ENCODE assay signal across 2 cellular contexts in genomic region chr3:119295816-119296484, GRCh38.
TF ChIP-seq lines count a peak whose summit lies in the region.

No MANE protein-coding gene starts in this region.

TF ChIP-seq in WTC11, 78 proteins besides CTCF, POLR2A, EP300 and RAD21 (continued from another document):
- TF ChIP-seq, protein P1, sequence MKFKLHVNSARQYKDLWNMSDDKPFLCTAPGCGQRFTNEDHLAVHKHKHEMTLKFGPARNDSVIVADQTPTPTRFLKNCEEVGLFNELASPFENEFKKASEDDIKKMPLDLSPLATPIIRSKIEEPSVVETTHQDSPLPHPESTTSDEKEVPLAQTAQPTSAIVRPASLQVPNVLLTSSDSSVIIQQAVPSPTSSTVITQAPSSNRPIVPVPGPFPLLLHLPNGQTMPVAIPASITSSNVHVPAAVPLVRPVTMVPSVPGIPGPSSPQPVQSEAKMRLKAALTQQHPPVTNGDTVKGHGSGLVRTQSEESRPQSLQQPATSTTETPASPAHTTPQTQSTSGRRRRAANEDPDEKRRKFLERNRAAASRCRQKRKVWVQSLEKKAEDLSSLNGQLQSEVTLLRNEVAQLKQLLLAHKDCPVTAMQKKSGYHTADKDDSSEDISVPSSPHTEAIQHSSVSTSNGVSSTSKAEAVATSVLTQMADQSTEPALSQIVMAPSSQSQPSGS (CRISPR knock-in tag; IDR thresholded peaks at IDR 0.05; ENCODE audit: borderline replicate concordance, low read depth) = no peak
- no peak for TF ChIP-seq IRF1 (CRISPR knock-in tag; IDR thresholded peaks at IDR 0.05)

TF ChIP-seq in HEK293T, 16 proteins besides CTCF, POLR2A, EP300 and RAD21 (continued from another document):
- TF ChIP-seq ELF4 (IDR thresholded peaks at IDR 0.05) = no peak
- no peak for TF ChIP-seq SUZ12 (IDR thresholded peaks at IDR 0.05)
- TF ChIP-seq NFRKB (IDR thresholded peaks at IDR 0.05) = no peak
- TF ChIP-seq BHLHE40 (IDR thresholded peaks at IDR 0.05; ENCODE audit: borderline replicate concordance) = no peak
- TF ChIP-seq LEF1 (IDR thresholded peaks at IDR 0.05; ENCODE audit: borderline replicate concordance) = no peak
- TF ChIP-seq FOXA1 (IDR thresholded peaks at IDR 0.05) = no peak
- no peak for TF ChIP-seq ZNF384 (IDR thresholded peaks at IDR 0.05)
